ENCODE assay signal across 8 cellular contexts in genomic region chr6:142301421-142302391, GRCh38. TPM values are rescaled to one million over a fixed set of nuclear protein-coding genes. Genes with fewer than 3 reads are reported as not detected.
A peak's percentile ranks its signal among the peaks of the same experiment; 100 is the strongest.
DNase-seq lines count a peak whose midpoint lies in the region; ATAC-seq lines count a peak whose summit lies in the region.

Gene ADGRG6 (plus strand): TSS chr6:142302007. CDS start chr6:142302330, 323 bp downstream.

- peak; percentile 81 for DNase-seq in D341Med (ENCODE audit: low spot score)
- DNase-seq in HuH-7.5 (ENCODE audit: low spot score), result peak; percentile 47
- peak; percentile 71 for DNase-seq in activated CD4-positive, alpha-beta T cell treated with anti-CD3 and anti-CD28 coated beads for 36 hours
- peak in 1 of 2 donors; percentile 10 for DNase-seq in memory B cell (ENCODE audit: low spot score in 2 of 2)
- peak; percentile 64 for DNase-seq in stimulated activated CD8-positive, alpha-beta memory T cell treated with anti-CD3 and anti-CD28 coated beads, Interleukin-4, amount 100 ng/mL, for 48 hours
- DNase-seq in middle frontal gyrus (ENCODE audit: extremely low spot score, low spot score), result no peak

- H3K4me1 ChIP-seq in duodenal mucosa (ENCODE audit: control insufficient read depth in 1 of 2, insufficient read depth in 2 of 2, low read length in 2 of 2), result peaks cover 7 to 13% of the 10 kb centered on the region in 2 donors

- peak within 1 kb of the TSS; percentile 67 for H3K27ac ChIP-seq in duodenal mucosa (ENCODE audit: low read depth, low read length)

- H3K27me3 Mint-ChIP-seq in activated CD4-positive, alpha-beta T cell treated with anti-CD3 and anti-CD28 coated beads for 36 hours, result peaks cover 25% of the 10 kb centered on the region
- peaks cover 12% of the 10 kb centered on the region for H3K27me3 Mint-ChIP-seq in memory B cell

- H3K4me3 Mint-ChIP-seq in activated CD4-positive, alpha-beta T cell treated with anti-CD3 and anti-CD28 coated beads for 36 hours, result peak within 1 kb of the TSS; percentile 75
- peak within 1 kb of the TSS; percentile 65 for H3K4me3 Mint-ChIP-seq in memory B cell

- H3K36me3 ChIP-seq in duodenal mucosa (ENCODE audit: control insufficient read depth in 1 of 2, insufficient read depth in 2 of 2, low read length in 2 of 2), result no peaks in the 10 kb centered on the region

- ATAC-seq in GM21526 (IDR thresholded peaks at IDR 0.05; ENCODE audit: low FRiP score, unreplicated experiment) (peak; percentile 94), memory B cell (ENCODE audit: low read depth) (peak; percentile 42)
- ATAC-seq in activated CD4-positive, alpha-beta T cell treated with anti-CD3 and anti-CD28 coated beads for 36 hours, result peak; percentile 89

- intact Hi-C loops in activated CD4-positive, alpha-beta T cell treated with anti-CD3 and anti-CD28 coated beads for 36 hours (cut with DNase I, micrococcal nuclease), result loop anchor here in 1 of 2 experiments (5.0 kb wide), 1 partner anchor 154 kb away; the partner anchor contains the start of genes NMBR and VTA1

- H3K27ac Mint-ChIP-seq in activated CD4-positive, alpha-beta T cell treated with anti-CD3 and anti-CD28 coated beads for 36 hours, result peak within 1 kb of the TSS; percentile 64
- H3K27ac Mint-ChIP-seq in memory B cell, result no peak within 1 kb of the TSS

- no peaks in the 10 kb centered on the region for H3K9me3 Mint-ChIP-seq in activated CD4-positive, alpha-beta T cell treated with anti-CD3 and anti-CD28 coated beads for 36 hours (ENCODE audit: low read depth)
- H3K9me3 Mint-ChIP-seq in memory B cell, result no peaks in the 10 kb centered on the region

- H3K27me3 ChIP-seq in duodenal mucosa (ENCODE audit: control insufficient read depth in 1 of 2, insufficient read depth in 2 of 2, low read length in 2 of 2), result no peaks in the 10 kb centered on the region

- peak within 1 kb of the TSS; percentile 73 to 76 for H3K4me3 ChIP-seq in duodenal mucosa (ENCODE audit: low read depth in 1 of 2, low read length in 2 of 2)

- POLR2A ChIA-PET in activated CD4-positive, alpha-beta T cell treated with anti-CD3 and anti-CD28 coated beads for 36 hours (lab: Charles Lee), result interaction anchor here (0.6 kb wide), 1 partner anchor 246 kb away, joined by 7 read pairs; no protein-coding TSS in a partner anchor

- peaks cover 8% of the 10 kb centered on the region for H3K4me1 Mint-ChIP-seq in activated CD4-positive, alpha-beta T cell treated with anti-CD3 and anti-CD28 coated beads for 36 hours
- peaks cover 9% of the 10 kb centered on the region for H3K4me1 Mint-ChIP-seq in memory B cell

- no peaks in the 10 kb centered on the region for H3K36me3 Mint-ChIP-seq in activated CD4-positive, alpha-beta T cell treated with anti-CD3 and anti-CD28 coated beads for 36 hours (ENCODE audit: low read depth)
- no peaks in the 10 kb centered on the region for H3K36me3 Mint-ChIP-seq in memory B cell

- CTCF ChIA-PET in activated CD4-positive, alpha-beta T cell treated with anti-CD3 and anti-CD28 coated beads for 36 hours (lab: Charles Lee), result interaction anchor here (0.5 to 2.1 kb wide), 6 partner anchors 15 to 507 kb away, joined by 3 to 5 read pairs (median 3); no protein-coding TSS in a partner anchor

- no peaks in the 10 kb centered on the region for H3K9me3 ChIP-seq in duodenal mucosa (ENCODE audit: control insufficient read depth in 1 of 2, low read length in 2 of 2)

- peak within 1 kb of the TSS; percentile 63 to 69 for H3K9ac ChIP-seq in duodenal mucosa (ENCODE audit: low read depth in 1 of 2, low read length in 2 of 2)

RNA-seq across cellular contexts. Expression of gene ADGRG6, which starts in this region (rescaled TPM):
- under 1 TPM; 0.26 to 0.43 TPM for total RNA-seq in activated CD4-positive, alpha-beta T cell treated with anti-CD3 and anti-CD28 coated beads for 36 hours

Comparison
In these comparisons a context has a peak if more than half of its experiments do, and no peak if none do; other contexts are left out.
1. Peak in DNase-seq and ATAC-seq in activated CD4-positive, alpha-beta T cell treated with anti-CD3 and anti-CD28 coated beads for 36 hours; RNA of the gene not detected or under 1 TPM.
2. ATAC-seq: peak in every context shown above with its lines; median percentile 94 in GM21526; 89 in activated CD4-positive, alpha-beta T cell treated with anti-CD3 and anti-CD28 coated beads for 36 hours; 42 in memory B cell.